ENCODE assay signal across 18 cellular contexts in genomic region chr13:111661052-111661451, GRCh38.
"Had no signal": no experiment of that assay in that cellular context is flagged by ENCODE, and none has a peak within 500 bp of the region (broad histone marks: within the 10 kb centered on the region; RNA-seq: fewer than 3 reads in every experiment).

No MANE protein-coding gene starts in this region.

- H3K4me3 ChIP-seq: heart left ventricle, mucosa of descending colon, ovary, tibial artery had no signal

- H3K36me3 Mint-ChIP-seq: naive thymus-derived CD8-positive, alpha-beta T cell; stimulated activated effector memory CD8-positive, alpha-beta T cell treated with anti-CD3 and anti-CD28 coated beads, Interleukin-12 subunit alpha, Interleukin-12 subunit beta, amount 100 ng/mL, for 72 hours had no signal

- H3K9me3 ChIP-seq: heart left ventricle, mucosa of descending colon, ovary, tibial artery had no signal

- H3K4me3 Mint-ChIP-seq: naive thymus-derived CD8-positive, alpha-beta T cell; stimulated activated effector memory CD8-positive, alpha-beta T cell treated with anti-CD3 and anti-CD28 coated beads, Interleukin-12 subunit alpha, Interleukin-12 subunit beta, amount 100 ng/mL, for 72 hours had no signal

- DNase-seq: dermis blood vessel endothelial cell; effector CD8-positive, alpha-beta T cell; heart left ventricle; hippocampal formation; kidney glomerular epithelial cell; mammary epithelial cell; mucosa of descending colon; naive thymus-derived CD8-positive, alpha-beta T cell; right cardiac atrium; small intestine; stimulated activated CD4-positive, alpha-beta T cell treated with anti-CD3 and anti-CD28 coated beads, Interleukin-2, amount 100 ng/mL, for 48 hours; stimulated activated naive CD8-positive, alpha-beta T cell treated with anti-CD3 and anti-CD28 coated beads, Interleukin-15, Interleukin-2, amounts not matched to agents 100 U/mL and 50 U/mL, for 24 hours; tibial artery had no signal

- H3K27ac ChIP-seq: heart left ventricle, ovary, tibial artery had no signal

- H3K4me1 Mint-ChIP-seq: stimulated activated effector memory CD8-positive, alpha-beta T cell treated with anti-CD3 and anti-CD28 coated beads, Interleukin-12 subunit alpha, Interleukin-12 subunit beta, amount 100 ng/mL, for 72 hours had no signal

- H3K4me1 ChIP-seq: tibial artery had no signal

- H3K36me3 ChIP-seq: heart left ventricle, ovary, tibial artery had no signal

- FAIRE-seq: endometrium, frontal cortex, small intestine had no signal

- H3K27ac Mint-ChIP-seq: naive thymus-derived CD8-positive, alpha-beta T cell; progenitor cell of endocrine pancreas; stimulated activated effector memory CD8-positive, alpha-beta T cell treated with anti-CD3 and anti-CD28 coated beads, Interleukin-12 subunit alpha, Interleukin-12 subunit beta, amount 100 ng/mL, for 72 hours had no signal

- H3K27me3 ChIP-seq: ovary had no signal
